Comparison of ENCODE assay signal across 8 cellular contexts in the genomic region with DNA sequence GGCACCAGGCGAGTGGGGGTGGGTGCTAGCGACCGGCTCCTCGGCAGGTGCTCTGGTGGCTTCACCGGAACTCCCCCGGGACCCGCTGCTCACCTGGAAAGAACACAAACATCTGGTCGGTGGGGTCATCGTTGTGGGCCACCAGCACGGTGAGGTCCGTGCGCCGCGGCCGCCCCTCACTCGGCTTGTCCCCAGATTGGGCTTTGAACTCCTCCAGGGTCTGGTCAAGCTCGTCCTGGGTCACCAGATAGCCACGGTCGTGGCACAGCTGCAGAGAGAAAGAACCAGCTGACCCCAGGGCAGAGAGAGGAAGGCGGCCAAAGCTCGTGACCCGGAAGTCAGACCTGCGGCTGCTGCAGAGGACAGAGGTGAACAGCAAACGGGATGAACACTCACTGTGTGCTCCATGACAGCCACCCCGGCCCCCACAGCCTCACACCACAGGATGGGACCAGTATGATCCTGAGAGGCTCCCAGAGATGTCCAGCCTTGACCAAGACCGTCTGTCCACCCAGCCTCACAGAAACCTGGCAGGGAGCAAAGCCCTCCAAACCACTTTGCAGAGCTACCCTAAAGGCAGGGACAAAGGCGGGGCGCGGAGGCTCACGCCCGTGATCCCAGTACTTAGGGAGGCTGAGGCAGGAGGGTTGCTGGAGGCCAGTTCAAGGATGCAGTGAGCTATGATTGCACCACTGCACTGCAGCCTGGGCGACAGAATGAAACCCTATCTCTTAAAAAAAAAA. TPM values are rescaled to one million over a fixed set of nuclear protein-coding genes. Genes with fewer than 3 reads are reported as not detected.
DNase-seq lines count a peak whose midpoint lies in the region; ATAC-seq and TF ChIP-seq lines count a peak whose summit lies in the region.

No MANE protein-coding gene starts in this region.

- peak overlapping the region; percentile 93 for H3K4me3 Mint-ChIP-seq in activated CD8-positive, alpha-beta T cell treated with anti-CD3 and anti-CD28 coated beads, Interleukin-2, amount 10 ng/mL, durations not matched to agents 7 days and 5 days

- no peak for DNase-seq in HL-60 (ENCODE audit: low read depth in 1 of 2, low spot score in 1 of 2)
- no peak for DNase-seq in activated CD8-positive, alpha-beta T cell treated with anti-CD3 and anti-CD28 coated beads, Interleukin-2, amount 10 ng/mL, durations not matched to agents 7 days and 5 days
- no peak for DNase-seq in spleen
- no peak for DNase-seq in NK-92 treated with Interleukin-12 subunit alpha and Interleukin-12 subunit beta, amount 100 ng/mL, for 24 hours (lab: John Stamatoyannopoulos, UW)
- DNase-seq in activated CD4-positive, alpha-beta T cell treated with anti-CD3 and anti-CD28 coated beads, Interleukin-2, amount 50 U/mL, for 48 hours: no peak
- DNase-seq in NCI-H1417 treated with DMSO at 0.1 percent for 48 hours (lab: John Stamatoyannopoulos, UW): no peak

- H3K4me1 ChIP-seq in spleen: peaks cover 18 to 92% (median 55%) of the 10 kb centered on the region in 6 donors

- H3K27me3 ChIP-seq in HL-60 (ENCODE audit: insufficient read depth, poor library complexity, severe bottlenecking) (no peaks in the 10 kb centered on the region), spleen (replicated peaks in 1 of 7) (no peaks in the 10 kb centered on the region)

- 66 to 76% (median 72%) methylated on average over 31 to 32 of the region's 32 CpGs for WGBS in spleen, 5 donors

- H3K27me3 Mint-ChIP-seq in activated CD8-positive, alpha-beta T cell treated with anti-CD3 and anti-CD28 coated beads, Interleukin-2, amount 10 ng/mL, durations not matched to agents 7 days and 5 days (ENCODE audit: low read depth): no peaks in the 10 kb centered on the region

- H3K36me3 ChIP-seq in spleen: peaks cover 0 to 49% (median 38%) of the 10 kb centered on the region in 6 donors

- no peak for TF ChIP-seq CTCF in HL-60 (IDR thresholded peaks at IDR 0.05; ENCODE audit: insufficient read depth, low read length)
- TF ChIP-seq CTCF in spleen (IDR thresholded peaks at IDR 0.05 in 8 of 11, conservative IDR thresholded peaks at IDR 0.05 in 3 of 11): no peak

- H3K9me3 Mint-ChIP-seq in activated CD8-positive, alpha-beta T cell treated with anti-CD3 and anti-CD28 coated beads, Interleukin-2, amount 10 ng/mL, durations not matched to agents 7 days and 5 days (ENCODE audit: insufficient read depth): no peaks in the 10 kb centered on the region

- peaks cover 62% of the 10 kb centered on the region for H3K4me1 Mint-ChIP-seq in activated CD8-positive, alpha-beta T cell treated with anti-CD3 and anti-CD28 coated beads, Interleukin-2, amount 10 ng/mL, durations not matched to agents 7 days and 5 days (ENCODE audit: low read depth)

- ATAC-seq in activated CD8-positive, alpha-beta T cell treated with anti-CD3 and anti-CD28 coated beads, Interleukin-2, amount 10 ng/mL, durations not matched to agents 7 days and 5 days: no peak
- no peak for ATAC-seq in HG03108 (IDR thresholded peaks at IDR 0.05; ENCODE audit: unreplicated experiment)

- H3K27ac ChIP-seq in HL-60 (replicated peaks) (peak overlapping the region; percentile 72), spleen (peak overlapping the region in 6 of 8 donors; percentile 62 to 90 (median 86))

- peaks cover 21% of the 10 kb centered on the region for H3K36me3 Mint-ChIP-seq in activated CD8-positive, alpha-beta T cell treated with anti-CD3 and anti-CD28 coated beads, Interleukin-2, amount 10 ng/mL, durations not matched to agents 7 days and 5 days (ENCODE audit: low read depth)

- POLR2A ChIA-PET in activated CD8-positive, alpha-beta T cell treated with anti-CD3 and anti-CD28 coated beads, Interleukin-2, amount 10 ng/mL, durations not matched to agents 7 days and 5 days (lab: Charles Lee): interaction anchor here (0.8 to 2.2 kb wide), 8 partner anchors 9 to 67 kb away, joined by 3 to 10 read pairs (median 3); a partner anchor contains a TSS

- TF ChIP-seq POLR2A in spleen (IDR thresholded peaks at IDR 0.05): no peak

- H3K9me3 ChIP-seq in spleen: no peaks in the 10 kb centered on the region

- intact Hi-C loops in spleen (cut with DNase I; ENCODE audit: low total_unique reads): no loop called here

- H3K4me3 ChIP-seq in HL-60 (replicated peaks; ENCODE audit: insufficient read depth, low read length) (peak overlapping the region; percentile 85), iPS-11a (ENCODE audit: low read depth, low read length) (peak overlapping the region; percentile 87), spleen (peak overlapping the region; percentile 73 to 99 (median 88))

- peak overlapping the region; percentile 86 for H3K27ac Mint-ChIP-seq in activated CD8-positive, alpha-beta T cell treated with anti-CD3 and anti-CD28 coated beads, Interleukin-2, amount 10 ng/mL, durations not matched to agents 7 days and 5 days

- CTCF ChIA-PET in activated CD8-positive, alpha-beta T cell treated with anti-CD3 and anti-CD28 coated beads, Interleukin-2, amount 10 ng/mL, durations not matched to agents 7 days and 5 days (lab: Charles Lee): interaction anchor here (1.0 to 1.7 kb wide), 4 partner anchors 99 to 230 kb away, joined by 3 to 4 read pairs (median 3); no protein-coding TSS in a partner anchor

RNA-seq across cellular contexts. Expression of a gene that starts 1.2 kb away (rescaled TPM):
- total RNA-seq in activated CD8-positive, alpha-beta T cell treated with anti-CD3 and anti-CD28 coated beads, Interleukin-2, amount 10 ng/mL, durations not matched to agents 7 days and 5 days: 100 to 1,000 TPM; 176 to 177 TPM
- 100 to 1,000 TPM; 106 to 152 (median 123) TPM for total RNA-seq in spleen
- polyA plus RNA-seq in spleen: 100 to 1,000 TPM in 2 of 3 donors, 10 to 100 TPM in 1; 70.8 to 144 (median 105) TPM

RNA-seq across cellular contexts. Expression of a gene that starts 9.8 kb away (rescaled TPM):
- 100 to 1,000 TPM; 174 to 177 TPM for total RNA-seq in activated CD8-positive, alpha-beta T cell treated with anti-CD3 and anti-CD28 coated beads, Interleukin-2, amount 10 ng/mL, durations not matched to agents 7 days and 5 days
- 100 to 1,000 TPM; 138 to 275 (median 216) TPM for total RNA-seq in spleen
- 100 to 1,000 TPM; 480 to 562 (median 522) TPM for polyA plus RNA-seq in spleen

RNA-seq across cellular contexts. Expression of a gene that starts 27.0 kb away (rescaled TPM):
- total RNA-seq in activated CD8-positive, alpha-beta T cell treated with anti-CD3 and anti-CD28 coated beads, Interleukin-2, amount 10 ng/mL, durations not matched to agents 7 days and 5 days: 100 to 1,000 TPM; 433 to 445 TPM
- total RNA-seq in spleen: 100 to 1,000 TPM; 161 to 258 (median 237) TPM
- 100 to 1,000 TPM; 205 to 356 (median 329) TPM for polyA plus RNA-seq in spleen

RNA-seq across cellular contexts. Expression of a gene that starts 54.1 kb away (rescaled TPM):
- 10 to 100 TPM; 76.6 to 77.5 TPM for total RNA-seq in activated CD8-positive, alpha-beta T cell treated with anti-CD3 and anti-CD28 coated beads, Interleukin-2, amount 10 ng/mL, durations not matched to agents 7 days and 5 days
- total RNA-seq in spleen: 100 to 1,000 TPM in 3 of 7 donors, 10 to 100 TPM in 4; 64.6 to 162 (median 94.7) TPM
- polyA plus RNA-seq in spleen: 100 to 1,000 TPM in 2 of 3 donors, 10 to 100 TPM in 1; 67.5 to 197 (median 152) TPM
